Comparison of ENCODE assay signal across 10 cellular contexts in the genomic region with DNA sequence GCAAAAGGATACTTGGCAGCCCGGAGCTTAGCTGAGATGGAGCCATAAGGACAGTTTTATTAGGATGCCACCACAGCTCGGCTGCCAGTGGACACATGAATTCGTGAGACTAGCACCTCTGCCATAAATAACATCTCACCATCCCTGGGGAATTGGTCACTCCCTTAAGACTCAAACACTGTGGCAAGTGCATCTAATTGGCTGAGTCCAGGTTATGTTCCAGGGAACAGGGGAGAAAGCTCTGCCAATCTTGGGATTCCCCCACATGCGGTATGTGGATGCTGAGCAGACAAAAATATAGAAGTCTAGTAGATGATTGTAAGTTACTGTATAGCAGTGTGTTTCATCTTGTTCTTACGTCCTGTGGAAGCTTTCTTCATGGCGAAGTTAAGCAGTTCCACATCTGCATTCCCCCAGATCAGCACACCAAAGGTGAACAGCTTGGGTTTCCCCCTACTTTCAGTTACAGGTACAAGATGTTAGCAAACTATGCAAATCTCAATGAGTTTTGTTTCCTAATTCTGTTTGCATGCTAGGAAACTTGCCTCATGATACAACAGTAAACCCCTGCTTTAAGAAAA.
DNase-seq lines count a peak whose midpoint lies in the region; ATAC-seq, FAIRE-seq and TF ChIP-seq lines count a peak whose summit lies in the region.
"Had no signal": no experiment of that assay in that cellular context is flagged by ENCODE, and none has a peak within 500 bp of the region (broad histone marks: within the 10 kb centered on the region; RNA-seq: fewer than 3 reads in every experiment).

No MANE protein-coding gene starts in this region.

- in situ Hi-C loops in HAP-1 (cut with MboI; ENCODE audit: low sequenced_read_pairs): no loop called here

- ATAC-seq in CD4-positive, CD25-positive, alpha-beta regulatory T cell (ENCODE audit: low read depth in 2 of 2): no peak
- peak; percentile 85 for ATAC-seq in GM19023 (IDR thresholded peaks at IDR 0.05; ENCODE audit: unreplicated experiment)
- peak; percentile 82 for ATAC-seq in HG02870 (IDR thresholded peaks at IDR 0.05; ENCODE audit: unreplicated experiment)
- ATAC-seq in body of pancreas: no peak

- no peaks in the 10 kb centered on the region for H3K9me3 ChIP-seq in CD4-positive, CD25-positive, alpha-beta regulatory T cell (ENCODE audit: control insufficient read depth in 2 of 2, low read length in 2 of 2)
- no peaks in the 10 kb centered on the region for H3K9me3 ChIP-seq in OCI-LY7 (ENCODE audit: low read length)
- H3K9me3 ChIP-seq in HAP-1: no peaks in the 10 kb centered on the region
- H3K9me3 ChIP-seq in body of pancreas: no peaks in the 10 kb centered on the region
- no peaks in the 10 kb centered on the region for H3K9me3 ChIP-seq in small intestine (ENCODE audit: control insufficient read depth, low read depth)

- DNase-seq in CD4-positive, CD25-positive, alpha-beta regulatory T cell: no peak
- DNase-seq in OCI-LY7 (ENCODE audit: low spot score) (peak; percentile 58), HAP-1 (ENCODE audit: low spot score in 2 of 2) (no peak), DMS79 treated with DMSO at 0.1 percent for 48 hours (lab: John Stamatoyannopoulos, UW) (no peak), body of pancreas (no peak), small intestine (no peak)
- DNase-seq: activated naive CD8-positive, alpha-beta T cell treated with anti-CD3 and anti-CD28 coated beads for 36 hours had no signal

- H3K4me1 ChIP-seq in CD4-positive, CD25-positive, alpha-beta regulatory T cell (ENCODE audit: control insufficient read depth, insufficient read depth, low read length, poor library complexity, severe bottlenecking): no peaks in the 10 kb centered on the region
- H3K4me1 ChIP-seq in OCI-LY7 (ENCODE audit: insufficient read depth, low read length, poor library complexity, severe bottlenecking): peaks cover 79% of the 10 kb centered on the region
- H3K4me1 ChIP-seq in HAP-1: peaks cover 23% of the 10 kb centered on the region
- peaks cover 16% of the 10 kb centered on the region for H3K4me1 ChIP-seq in body of pancreas
- peaks cover 0 to 8% of the 10 kb centered on the region in 2 donors for H3K4me1 ChIP-seq in small intestine (ENCODE audit: control insufficient read depth in 2 of 2, insufficient read depth in 1 of 2, low read depth in 1 of 2, low read length in 1 of 2)

- no peak for TF ChIP-seq POLR2A in body of pancreas (IDR thresholded peaks at IDR 0.05)

- H3K4me1 Mint-ChIP-seq in CD4-positive, CD25-positive, alpha-beta regulatory T cell: peaks cover 11 to 33% (median 24%) of the 10 kb centered on the region in 4 donors

- H3K4me2 ChIP-seq in OCI-LY7 (ENCODE audit: low read length): peak overlapping the region; percentile 75

- no peak for TF ChIP-seq CTCF in OCI-LY7 (conservative IDR thresholded peaks at IDR 0.05; ENCODE audit: low read length)
- no peak for TF ChIP-seq CTCF in body of pancreas (IDR thresholded peaks at IDR 0.05)

- H3K27ac Mint-ChIP-seq in CD4-positive, CD25-positive, alpha-beta regulatory T cell: peak overlapping the region in 2 of 3 donors; percentile 9 to 59

- H3K36me3 Mint-ChIP-seq in CD4-positive, CD25-positive, alpha-beta regulatory T cell: peaks cover 11% of the 10 kb centered on the region

- H3K36me3 ChIP-seq in CD4-positive, CD25-positive, alpha-beta regulatory T cell (ENCODE audit: control insufficient read depth, insufficient read depth, low read length): peaks cover 2% of the 10 kb centered on the region
- peaks cover 2% of the 10 kb centered on the region; the same call in 1 of the 2 replicates for H3K36me3 ChIP-seq in OCI-LY7 (ENCODE audit: insufficient read depth, low read length)
- no peaks in the 10 kb centered on the region for H3K36me3 ChIP-seq in HAP-1 (replicated peaks)
- no peaks in the 10 kb centered on the region for H3K36me3 ChIP-seq in body of pancreas (replicated peaks in 1 of 2; ENCODE audit: insufficient read depth in 1 of 2, low read depth in 2 of 2)
- H3K36me3 ChIP-seq in small intestine (ENCODE audit: control insufficient read depth in 2 of 2, insufficient read depth in 2 of 2, low read length in 2 of 2): no peaks in the 10 kb centered on the region

- CTCF ChIA-PET in OCI-LY7 (lab: Charles Lee; ENCODE audit: unreplicated experiment): no interaction called here

- no peaks in the 10 kb centered on the region for H3K27me3 Mint-ChIP-seq in CD4-positive, CD25-positive, alpha-beta regulatory T cell
- H3K27me3 Mint-ChIP-seq: activated naive CD8-positive, alpha-beta T cell treated with anti-CD3 and anti-CD28 coated beads for 36 hours had no signal

- no peak overlapping the region for H3K4me3 ChIP-seq in CD4-positive, CD25-positive, alpha-beta regulatory T cell (ENCODE audit: low read depth, low read length)
- H3K4me3 ChIP-seq in OCI-LY7 (ENCODE audit: low read depth, low read length, poor library complexity, severe bottlenecking) (peak overlapping the region; percentile 51), HAP-1 (no peak overlapping the region), body of pancreas (no peak overlapping the region), small intestine (ENCODE audit: low read depth in 1 of 2, low read length in 2 of 2) (no peak overlapping the region)
- H3K4me3 ChIP-seq: SK-N-MC had no signal

- no peaks in the 10 kb centered on the region for H4K20me1 ChIP-seq in OCI-LY7 (ENCODE audit: insufficient read depth, low read length)

- BruUV-seq in OCI-LY7 (replicated peaks; lab: Mats Ljungman, UMichigan): no TSS peak

- no peak for FAIRE-seq in small intestine (lab: Jason Lieb, UNC)

- H3K9me2 ChIP-seq in OCI-LY7 (ENCODE audit: insufficient read depth, low read length): no peaks in the 10 kb centered on the region

- no peak overlapping the region for H3K27ac ChIP-seq in CD4-positive, CD25-positive, alpha-beta regulatory T cell (ENCODE audit: insufficient read depth, low read length, poor library complexity, severe bottlenecking)
- H3K27ac ChIP-seq in OCI-LY7 (ENCODE audit: low read depth, low read length, poor library complexity, severe bottlenecking) (peak overlapping the region; percentile 41), body of pancreas (no peak overlapping the region), small intestine (ENCODE audit: low read depth in 1 of 2, low read length in 1 of 2) (peak overlapping the region in 1 of 2 donors; percentile 48)
- H3K27ac ChIP-seq: SK-N-MC had no signal

- peak overlapping the region; percentile 20; the same call in 1 of the 2 replicates for H2AFZ ChIP-seq in OCI-LY7 (ENCODE audit: low read length)

- H3K79me2 ChIP-seq in OCI-LY7 (ENCODE audit: insufficient read depth, low read depth, low read length): peaks cover 11% of the 10 kb centered on the region; the same call in 1 of the 2 replicates

- intact Hi-C loops in OCI-LY7 (cut with micrococcal nuclease; ENCODE audit: unreplicated experiment) (no loop called here), body of pancreas (cut with DNase I) (no loop called here)

- no peaks in the 10 kb centered on the region for H3K27me3 ChIP-seq in CD4-positive, CD25-positive, alpha-beta regulatory T cell (ENCODE audit: control insufficient read depth, insufficient read depth, low read length)
- H3K27me3 ChIP-seq in HAP-1 (ENCODE audit: low read depth) (no peaks in the 10 kb centered on the region), body of pancreas (no peaks in the 10 kb centered on the region), small intestine (ENCODE audit: control insufficient read depth in 2 of 2, insufficient read depth in 2 of 2, low read length in 2 of 2) (no peaks in the 10 kb centered on the region)

- H3K4me3 Mint-ChIP-seq in CD4-positive, CD25-positive, alpha-beta regulatory T cell: no peak overlapping the region
- H3K4me3 Mint-ChIP-seq: activated naive CD8-positive, alpha-beta T cell treated with anti-CD3 and anti-CD28 coated beads for 36 hours had no signal

- 83 to 93% methylated on average over 6 of the region's 6 CpGs for WGBS in body of pancreas, 2 donors
- WGBS in small intestine, 3 donors: 80 to 91% (median 86%) methylated on average over 6 of the region's 6 CpGs

- no peaks in the 10 kb centered on the region for H3K9me3 Mint-ChIP-seq in CD4-positive, CD25-positive, alpha-beta regulatory T cell
- H3K9me3 Mint-ChIP-seq: activated naive CD8-positive, alpha-beta T cell treated with anti-CD3 and anti-CD28 coated beads for 36 hours had no signal

- POLR2A ChIA-PET in OCI-LY7 (lab: Charles Lee): interaction anchor here (0.5 to 1.8 kb wide), 14 partner anchors 9 to 177 kb away, joined by 3 to 12 read pairs (median 5); no protein-coding TSS in a partner anchor

Comparison
In these comparisons a context has a peak if more than half of its experiments do, and no peak if none do; other contexts are left out.
1. ATAC-seq: peak in GM19023 (single experiment) and HG02870 (single experiment); none in CD4-positive, CD25-positive, alpha-beta regulatory T cell (0 of 2) and body of pancreas (single experiment).